ENCODE assay signal across 19 cellular contexts in genomic region chr15:29430124-29430523, GRCh38.
DNase-seq lines count a peak whose midpoint lies in the region; ATAC-seq and TF ChIP-seq lines count a peak whose summit lies in the region.
"Had no signal": no experiment of that assay in that cellular context is flagged by ENCODE, and none has a peak within 500 bp of the region (broad histone marks: within the 10 kb centered on the region; RNA-seq: fewer than 3 reads in every experiment).

No MANE protein-coding gene starts in this region.

- H3K9me3 ChIP-seq in vagina: no peaks in the 10 kb centered on the region
- H3K9me3 ChIP-seq: A549, Caco-2 had no signal

- H3K4me1 ChIP-seq in vagina: no peaks in the 10 kb centered on the region
- H3K4me1 ChIP-seq: A549, Caco-2 had no signal

- no peak overlapping the region for H3K4me3 Mint-ChIP-seq in neural crest cell
- no peak overlapping the region for H3K4me3 Mint-ChIP-seq in natural killer cell
- H3K4me3 Mint-ChIP-seq: B cell; CD4-positive, alpha-beta T cell; CD8-positive, alpha-beta T cell had no signal

- H3K27me3 Mint-ChIP-seq in neural crest cell (ENCODE audit: low read depth) (no peaks in the 10 kb centered on the region), natural killer cell (ENCODE audit: low read depth in 2 of 2) (peaks cover 10 to 27% of the 10 kb centered on the region in 2 donors)

- no peak for ATAC-seq in natural killer cell
- ATAC-seq: A549; CD8-positive, alpha-beta T cell; GM12878 had no signal

- no peak overlapping the region for H3K4me3 ChIP-seq in vagina
- H3K4me3 ChIP-seq: A549; BLaER1 treated with 17β-estradiol and CSF1 and Interleukin-3, amounts not matched to agents 10 nM and 100 nM; GM12878 had no signal

- H3K36me3 Mint-ChIP-seq in neural crest cell (ENCODE audit: low read depth) (peaks cover 2% of the 10 kb centered on the region), natural killer cell (no peaks in the 10 kb centered on the region)
- H3K36me3 Mint-ChIP-seq: CD8-positive, alpha-beta T cell had no signal

- TF ChIP-seq CTCF in neural crest cell (conservative IDR thresholded peaks at IDR 0.05): no peak
- TF ChIP-seq CTCF in vagina (IDR thresholded peaks at IDR 0.05): no peak
- TF ChIP-seq CTCF in natural killer cell (IDR thresholded peaks at IDR 0.05): no peak

- no peaks in the 10 kb centered on the region for H3K36me3 ChIP-seq in vagina
- H3K36me3 ChIP-seq: BLaER1 treated with 17β-estradiol and CSF1 and Interleukin-3, amounts not matched to agents 10 nM and 100 nM had no signal

- peaks cover 4% of the 10 kb centered on the region for H3K4me1 Mint-ChIP-seq in neural crest cell
- no peaks in the 10 kb centered on the region for H3K4me1 Mint-ChIP-seq in natural killer cell
- H3K4me1 Mint-ChIP-seq: B cell had no signal

- H3K9me3 Mint-ChIP-seq in neural crest cell (peaks cover 3% of the 10 kb centered on the region), natural killer cell (peaks cover 2 to 4% of the 10 kb centered on the region in 2 donors)
- H3K9me3 Mint-ChIP-seq: CD4-positive, alpha-beta T cell; CD8-positive, alpha-beta T cell had no signal

- no peak for TF ChIP-seq POLR2A in vagina (IDR thresholded peaks at IDR 0.05)

- no peak overlapping the region for H3K27ac ChIP-seq in vagina
- H3K27ac ChIP-seq: 22Rv1; A549; BLaER1 treated with 17β-estradiol and CSF1 and Interleukin-3, amounts not matched to agents 10 nM and 100 nM; C4-2B had no signal

- intact Hi-C loops in vagina (cut with DNase I) (no loop called here), natural killer cell (cut with micrococcal nuclease) (no loop called here)

- peak; percentile 15 for DNase-seq in activated CD8-positive, alpha-beta memory T cell treated with anti-CD3 and anti-CD28 coated beads, Interleukin-2, amount 50 U/mL, for 48 hours
- no peak for DNase-seq in activated CD8-positive, alpha-beta memory T cell treated with anti-CD3 and anti-CD28 coated beads for 24 hours
- DNase-seq in neural crest cell (ENCODE audit: low read depth, low spot score) (no peak), vagina (ENCODE audit: extremely low spot score in 2 of 2) (peak; percentile 22 to 40), natural killer cell (no peak), cortex of kidney (lab: John Stamatoyannopoulos, UW) (no peak)
- DNase-seq: AML-193; Caco-2; Calu3; CD4-positive, alpha-beta T cell; CD8-positive, alpha-beta T cell; DMS79 treated with DMSO at 0.1 percent for 48 hours; GF-D8 had no signal

- H3K27ac Mint-ChIP-seq in neural crest cell (ENCODE audit: unreplicated experiment): peak overlapping the region; percentile 77
- H3K27ac Mint-ChIP-seq in natural killer cell: no peak overlapping the region
- H3K27ac Mint-ChIP-seq: B cell; CD4-positive, alpha-beta T cell; CD8-positive, alpha-beta T cell had no signal

- H3K27me3 ChIP-seq in vagina: no peaks in the 10 kb centered on the region
- H3K27me3 ChIP-seq: BLaER1 treated with 17β-estradiol and CSF1 and Interleukin-3, amounts not matched to agents 10 nM and 100 nM had no signal

Comparison
In these comparisons a context has a peak if more than half of its experiments do, and no peak if none do; other contexts are left out.
1. DNase-seq: peak in activated CD8-positive, alpha-beta memory T cell treated with anti-CD3 and anti-CD28 coated beads, Interleukin-2, amount 50 U/mL, for 48 hours (single experiment) and vagina (2 of 2); none in activated CD8-positive, alpha-beta memory T cell treated with anti-CD3 and anti-CD28 coated beads for 24 hours (single experiment), neural crest cell (single experiment), natural killer cell (single experiment) and cortex of kidney (single experiment).